1 cellular context compared by ENCODE assay signal in genomic region chr14:73713804-73714655, GRCh38.
TF ChIP-seq lines count a peak whose summit lies in the region.

A gene with protein sequence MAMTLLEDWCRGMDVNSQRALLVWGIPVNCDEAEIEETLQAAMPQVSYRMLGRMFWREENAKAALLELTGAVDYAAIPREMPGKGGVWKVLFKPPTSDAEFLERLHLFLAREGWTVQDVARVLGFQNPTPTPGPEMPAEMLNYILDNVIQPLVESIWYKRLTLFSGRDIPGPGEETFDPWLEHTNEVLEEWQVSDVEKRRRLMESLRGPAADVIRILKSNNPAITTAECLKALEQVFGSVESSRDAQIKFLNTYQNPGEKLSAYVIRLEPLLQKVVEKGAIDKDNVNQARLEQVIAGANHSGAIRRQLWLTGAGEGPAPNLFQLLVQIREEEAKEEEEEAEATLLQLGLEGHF (minus strand): TSS chr14:73714384. CDS start chr14:73713639, 745 bp downstream.

TF ChIP-seq in GM12878, 131 proteins besides CTCF, POLR2A, EP300 and RAD21 (continued from another document and continues in another):
- TF ChIP-seq SP1 (IDR thresholded peaks at IDR 0.05; ENCODE audit: low read depth, low read length): peak; percentile 20
- TF ChIP-seq RELA (IDR thresholded peaks at IDR 0.05; ENCODE audit: borderline replicate concordance, partially characterized antibody): no peak
- TF ChIP-seq WRNIP1 (IDR thresholded peaks at IDR 0.05; ENCODE audit: borderline replicate concordance, low read depth, low read length): no peak
- no peak for TF ChIP-seq NRF1 (conservative IDR thresholded peaks at IDR 0.05; ENCODE audit: low read depth, low read length)
- no peak for TF ChIP-seq BCL11A (IDR thresholded peaks at IDR 0.05; ENCODE audit: low read depth, low read length)
- TF ChIP-seq RCOR1 (conservative IDR thresholded peaks at IDR 0.05; ENCODE audit: low read depth, low read length): no peak
- TF ChIP-seq PML (IDR thresholded peaks at IDR 0.05; ENCODE audit: low read length): peak; percentile 57
- TF ChIP-seq YBX1 (IDR thresholded peaks at IDR 0.05): no peak
- peak; percentile 37; the same call in 1 of the 2 replicates for TF ChIP-seq ZNF217 (IDR thresholded peaks at IDR 0.05)
- no peak for TF ChIP-seq SMC3 (IDR thresholded peaks at IDR 0.05; ENCODE audit: borderline replicate concordance, low read length)
- no peak for TF ChIP-seq ETV6 (conservative IDR thresholded peaks at IDR 0.05 in 1 of 2, IDR thresholded peaks at IDR 0.05 in 1 of 2; ENCODE audit: borderline replicate concordance in 1 of 2, low read depth in 1 of 2)
- no peak for TF ChIP-seq ATF2 (IDR thresholded peaks at IDR 0.05; ENCODE audit: low read length)
- peak; percentile 68; the same call in 1 of the 2 replicates for TF ChIP-seq LARP7 (IDR thresholded peaks at IDR 0.05)
- peak; percentile 52; the same call in 1 of the 2 replicates for TF ChIP-seq SMARCA5 (IDR thresholded peaks at IDR 0.05)
- TF ChIP-seq, protein P1, sequence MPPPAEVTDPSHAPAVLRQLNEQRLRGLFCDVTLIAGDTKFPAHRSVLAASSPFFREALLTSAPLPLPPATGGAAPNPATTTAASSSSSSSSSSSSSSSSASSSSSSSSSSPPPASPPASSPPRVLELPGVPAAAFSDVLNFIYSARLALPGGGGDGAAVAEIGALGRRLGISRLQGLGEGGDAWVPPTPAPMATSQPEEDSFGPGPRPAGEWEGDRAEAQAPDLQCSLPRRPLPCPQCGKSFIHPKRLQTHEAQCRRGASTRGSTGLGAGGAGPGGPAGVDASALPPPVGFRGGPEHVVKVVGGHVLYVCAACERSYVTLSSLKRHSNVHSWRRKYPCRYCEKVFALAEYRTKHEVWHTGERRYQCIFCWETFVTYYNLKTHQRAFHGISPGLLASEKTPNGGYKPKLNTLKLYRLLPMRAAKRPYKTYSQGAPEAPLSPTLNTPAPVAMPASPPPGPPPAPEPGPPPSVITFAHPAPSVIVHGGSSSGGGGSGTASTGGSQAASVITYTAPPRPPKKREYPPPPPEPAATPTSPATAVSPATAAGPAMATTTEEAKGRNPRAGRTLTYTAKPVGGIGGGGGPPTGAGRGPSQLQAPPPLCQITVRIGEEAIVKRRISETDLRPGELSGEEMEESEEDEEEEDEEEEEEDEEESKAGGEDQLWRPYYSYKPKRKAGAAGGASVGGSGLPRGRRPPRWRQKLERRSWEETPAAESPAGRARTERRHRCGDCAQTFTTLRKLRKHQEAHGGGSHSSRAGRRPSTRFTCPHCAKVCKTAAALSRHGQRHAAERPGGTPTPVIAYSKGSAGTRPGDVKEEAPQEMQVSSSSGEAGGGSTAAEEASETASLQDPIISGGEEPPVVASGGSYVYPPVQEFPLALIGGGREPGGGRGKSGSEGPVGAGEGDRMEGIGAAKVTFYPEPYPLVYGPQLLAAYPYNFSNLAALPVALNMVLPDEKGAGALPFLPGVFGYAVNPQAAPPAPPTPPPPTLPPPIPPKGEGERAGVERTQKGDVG (CRISPR knock-in tag; IDR thresholded peaks at IDR 0.05): no peak
- TF ChIP-seq EED (IDR thresholded peaks at IDR 0.05; ENCODE audit: low read depth): no peak
- peak; percentile 87 for TF ChIP-seq BACH1 (IDR thresholded peaks at IDR 0.05; ENCODE audit: borderline replicate concordance)
- TF ChIP-seq USF2 (IDR thresholded peaks at IDR 0.05; ENCODE audit: borderline replicate concordance, low read depth, low read length): no peak
- TF ChIP-seq, protein P2, sequence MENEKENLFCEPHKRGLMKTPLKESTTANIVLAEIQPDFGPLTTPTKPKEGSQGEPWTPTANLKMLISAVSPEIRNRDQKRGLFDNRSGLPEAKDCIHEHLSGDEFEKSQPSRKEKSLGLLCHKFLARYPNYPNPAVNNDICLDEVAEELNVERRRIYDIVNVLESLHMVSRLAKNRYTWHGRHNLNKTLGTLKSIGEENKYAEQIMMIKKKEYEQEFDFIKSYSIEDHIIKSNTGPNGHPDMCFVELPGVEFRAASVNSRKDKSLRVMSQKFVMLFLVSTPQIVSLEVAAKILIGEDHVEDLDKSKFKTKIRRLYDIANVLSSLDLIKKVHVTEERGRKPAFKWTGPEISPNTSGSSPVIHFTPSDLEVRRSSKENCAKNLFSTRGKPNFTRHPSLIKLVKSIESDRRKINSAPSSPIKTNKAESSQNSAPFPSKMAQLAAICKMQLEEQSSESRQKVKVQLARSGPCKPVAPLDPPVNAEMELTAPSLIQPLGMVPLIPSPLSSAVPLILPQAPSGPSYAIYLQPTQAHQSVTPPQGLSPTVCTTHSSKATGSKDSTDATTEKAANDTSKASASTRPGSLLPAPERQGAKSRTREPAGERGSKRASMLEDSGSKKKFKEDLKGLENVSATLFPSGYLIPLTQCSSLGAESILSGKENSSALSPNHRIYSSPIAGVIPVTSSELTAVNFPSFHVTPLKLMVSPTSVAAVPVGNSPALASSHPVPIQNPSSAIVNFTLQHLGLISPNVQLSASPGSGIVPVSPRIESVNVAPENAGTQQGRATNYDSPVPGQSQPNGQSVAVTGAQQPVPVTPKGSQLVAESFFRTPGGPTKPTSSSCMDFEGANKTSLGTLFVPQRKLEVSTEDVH (IDR thresholded peaks at IDR 0.05; ENCODE audit: low read depth, partially characterized antibody): no peak
- TF ChIP-seq ATF7 (IDR thresholded peaks at IDR 0.05; ENCODE audit: low read depth): peak; percentile 56; the same call in 1 of the 2 replicates
- TF ChIP-seq SREBF2 (IDR thresholded peaks at IDR 0.05; ENCODE audit: low read length): no peak
- TF ChIP-seq CBX3 (IDR thresholded peaks at IDR 0.05; ENCODE audit: borderline replicate concordance, low read depth): no peak
- TF ChIP-seq RFX5 (IDR thresholded peaks at IDR 0.05; ENCODE audit: low read depth, low read length): no peak
- TF ChIP-seq MEF2B (IDR thresholded peaks at IDR 0.05; ENCODE audit: partially characterized antibody, poor library complexity, severe bottlenecking): no peak
- no peak for TF ChIP-seq RELB (IDR thresholded peaks at IDR 0.05; ENCODE audit: low read depth)
- no peak for TF ChIP-seq ELK1 (IDR thresholded peaks at IDR 0.05; ENCODE audit: low read depth, low read length)
- TF ChIP-seq CHD1 (IDR thresholded peaks at IDR 0.05; ENCODE audit: low read depth, low read length): no peak
- TF ChIP-seq TARDBP (IDR thresholded peaks at IDR 0.05; ENCODE audit: borderline replicate concordance): no peak
- no peak for TF ChIP-seq HCFC1 (IDR thresholded peaks at IDR 0.05; ENCODE audit: low read length)
- no peak for TF ChIP-seq IKZF2 (IDR thresholded peaks at IDR 0.05)
- no peak for TF ChIP-seq KAT2A (conservative IDR thresholded peaks at IDR 0.05; ENCODE audit: control insufficient read depth, low read depth, low read length)
- no peak for TF ChIP-seq NFYA (IDR thresholded peaks at IDR 0.05; ENCODE audit: borderline replicate concordance, low read depth, low read length)
- TF ChIP-seq CREM (IDR thresholded peaks at IDR 0.05; ENCODE audit: low read depth): 0 out of 2 replicates have a peak, but pooled peaks have one; percentile 12
- TF ChIP-seq HDAC2 (IDR thresholded peaks at IDR 0.05): no peak
- TF ChIP-seq CUX1 (IDR thresholded peaks at IDR 0.05; ENCODE audit: insufficient replicate concordance, low read depth, low read length): no peak
- TF ChIP-seq IRF4 (IDR thresholded peaks at IDR 0.05; ENCODE audit: low read depth, low read length): no peak
- TF ChIP-seq MAX (IDR thresholded peaks at IDR 0.05; ENCODE audit: low read depth, low read length): peak; percentile 68
- TF ChIP-seq TCF12 (IDR thresholded peaks at IDR 0.05; ENCODE audit: low read depth, low read length): 0 out of 2 replicates have a peak, but pooled peaks have one; percentile 59
- no peak for TF ChIP-seq ZNF274 (IDR thresholded peaks at IDR 0.05; ENCODE audit: insufficient read depth, insufficient read length)
- TF ChIP-seq MYC (IDR thresholded peaks at IDR 0.05; ENCODE audit: insufficient read depth, insufficient read length, insufficient replicate concordance, low read length, severe bottlenecking): no peak
- no peak for TF ChIP-seq FOXM1 (IDR thresholded peaks at IDR 0.05; ENCODE audit: low read depth, low read length)
- no peak for TF ChIP-seq MTA2 (IDR thresholded peaks at IDR 0.05; ENCODE audit: low read depth)
- peak; percentile 67 for TF ChIP-seq DPF2 (IDR thresholded peaks at IDR 0.05)
